In genomic region chrX:45401923-45402322, GRCh38 we compare ENCODE assay signal across 26 cellular contexts.
"Had no signal": no experiment of that assay in that cellular context is flagged by ENCODE, and none has a peak within 500 bp of the region (broad histone marks: within the 10 kb centered on the region; RNA-seq: fewer than 3 reads in every experiment).

No MANE protein-coding gene starts in this region.

- H3K27me3 Mint-ChIP-seq: activated CD4-positive, alpha-beta T cell treated with anti-CD3 and anti-CD28 coated beads, Interleukin-2, amount 10 ng/mL, durations not matched to agents 7 days and 5 days; activated naive CD8-positive, alpha-beta T cell treated with anti-CD3 and anti-CD28 coated beads, Interleukin-2, amount 10 ng/mL, durations not matched to agents 7 days and 5 days had no signal

- H3K36me3 ChIP-seq: adrenal gland, breast epithelium had no signal

- H3K27ac Mint-ChIP-seq: activated CD4-positive, alpha-beta memory T cell treated with anti-CD3 and anti-CD28 coated beads for 36 hours; activated CD4-positive, alpha-beta T cell treated with anti-CD3 and anti-CD28 coated beads, Interleukin-2, amount 10 ng/mL, durations not matched to agents 7 days and 5 days; activated T-helper 17 cell treated with anti-CD3 and anti-CD28 coated beads, Interleukin-2, amount 50 U/mL, for 72 hours had no signal

- ATAC-seq: activated T-helper 17 cell treated with anti-CD3 and anti-CD28 coated beads, Interleukin-2, amount 50 U/mL, for 72 hours had no signal

- H3K4me1 ChIP-seq: adrenal gland, breast epithelium had no signal

- H3K9me3 ChIP-seq: adrenal gland had no signal

- H3K4me1 Mint-ChIP-seq: activated T-helper 17 cell treated with anti-CD3 and anti-CD28 coated beads, Interleukin-2, amount 50 U/mL, for 72 hours had no signal

- H3K27ac ChIP-seq: adrenal gland, breast epithelium, SK-N-MC had no signal

- H3K36me3 Mint-ChIP-seq: activated CD4-positive, alpha-beta memory T cell treated with anti-CD3 and anti-CD28 coated beads for 36 hours; activated naive CD8-positive, alpha-beta T cell treated with anti-CD3 and anti-CD28 coated beads, Interleukin-2, amount 10 ng/mL, durations not matched to agents 7 days and 5 days had no signal

- H3K4me3 Mint-ChIP-seq: activated CD4-positive, alpha-beta memory T cell treated with anti-CD3 and anti-CD28 coated beads for 36 hours; activated CD4-positive, alpha-beta T cell treated with anti-CD3 and anti-CD28 coated beads, Interleukin-2, amount 10 ng/mL, durations not matched to agents 7 days and 5 days; activated naive CD8-positive, alpha-beta T cell treated with anti-CD3 and anti-CD28 coated beads, Interleukin-2, amount 10 ng/mL, durations not matched to agents 7 days and 5 days; activated T-helper 17 cell treated with anti-CD3 and anti-CD28 coated beads, Interleukin-2, amount 50 U/mL, for 72 hours had no signal

- H3K4me3 ChIP-seq: adrenal gland, breast epithelium, SK-N-MC had no signal

- DNase-seq: activated CD4-positive, alpha-beta memory T cell treated with anti-CD3 and anti-CD28 coated beads for 36 hours; activated CD4-positive, alpha-beta T cell treated with anti-CD3 and anti-CD28 coated beads, Interleukin-2, amount 10 ng/mL, durations not matched to agents 7 days and 5 days; activated CD4-positive, CD25-positive, alpha-beta regulatory T cell treated with anti-CD3 and anti-CD28 coated beads, Interleukin-2, amount 50 U/mL, for 72 hours; activated CD8-positive, alpha-beta memory T cell treated with anti-CD3 and anti-CD28 coated beads for 24 hours; activated gamma-delta T cell; activated naive CD4-positive, alpha-beta T cell treated with anti-CD3 and anti-CD28 coated beads, Interleukin-2, amount 50 U/mL, for 16 hours; activated naive CD8-positive, alpha-beta T cell treated with anti-CD3 and anti-CD28 coated beads, Interleukin-2, amount 10 ng/mL, durations not matched to agents 7 days and 5 days; activated T-cell treated with anti-CD3 and anti-CD28 coated beads, Interleukin-2, amount 50 U/mL, for 48 hours; adrenal gland; anterior cingulate cortex; caudate nucleus; KG1; MV-4-11; NCI-H1092 treated with DMSO at 0.1 percent for 48 hours; NCI-H1417 treated with DMSO at 0.1 percent for 48 hours; NCI-H1694; NCI-H2029; NCI-H2107; NCI-H2171 treated with DMSO at 0.1 percent for 48 hours; NCI-H226; NCI-H526; NCI-H774; T-helper 1 cell had no signal
